1 cellular context compared by ENCODE assay signal in the genomic region with DNA sequence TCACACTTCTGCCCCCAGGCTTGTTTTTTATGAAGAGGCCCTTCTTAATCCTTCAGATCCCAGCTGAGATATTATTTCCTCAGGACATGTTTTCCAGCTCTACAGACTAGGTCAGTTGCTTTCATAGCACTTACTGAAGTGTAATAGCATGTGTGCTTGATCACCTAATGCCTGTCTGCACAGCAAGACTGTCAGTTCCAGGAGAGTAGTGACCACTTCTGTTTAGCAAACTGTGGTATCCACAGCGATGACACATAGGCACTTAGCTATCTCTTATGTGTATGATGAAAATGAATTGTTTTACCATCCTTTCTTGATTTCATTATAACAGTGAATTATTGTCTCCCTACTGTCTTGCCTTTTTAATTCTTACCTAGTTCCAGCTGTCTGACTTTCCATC.
TF ChIP-seq lines count a peak whose summit lies in the region.

No MANE protein-coding gene starts in this region.

TF ChIP-seq in K562, 482 proteins besides CTCF, POLR2A, EP300 and RAD21:
- TF ChIP-seq MTA1 (IDR thresholded peaks at IDR 0.05; ENCODE audit: borderline replicate concordance) = no peak
- no peak for TF ChIP-seq ZBTB7A (IDR thresholded peaks at IDR 0.05; ENCODE audit: borderline replicate concordance, control insufficient read depth, low read depth, low read length)
- TF ChIP-seq, protein P1, sequence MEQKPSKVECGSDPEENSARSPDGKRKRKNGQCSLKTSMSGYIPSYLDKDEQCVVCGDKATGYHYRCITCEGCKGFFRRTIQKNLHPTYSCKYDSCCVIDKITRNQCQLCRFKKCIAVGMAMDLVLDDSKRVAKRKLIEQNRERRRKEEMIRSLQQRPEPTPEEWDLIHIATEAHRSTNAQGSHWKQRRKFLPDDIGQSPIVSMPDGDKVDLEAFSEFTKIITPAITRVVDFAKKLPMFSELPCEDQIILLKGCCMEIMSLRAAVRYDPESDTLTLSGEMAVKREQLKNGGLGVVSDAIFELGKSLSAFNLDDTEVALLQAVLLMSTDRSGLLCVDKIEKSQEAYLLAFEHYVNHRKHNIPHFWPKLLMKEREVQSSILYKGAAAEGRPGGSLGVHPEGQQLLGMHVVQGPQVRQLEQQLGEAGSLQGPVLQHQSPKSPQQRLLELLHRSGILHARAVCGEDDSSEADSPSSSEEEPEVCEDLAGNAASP (IDR thresholded peaks at IDR 0.05) = no peak
- TF ChIP-seq FOXA1 (IDR thresholded peaks at IDR 0.05; ENCODE audit: borderline replicate concordance) = no peak
- TF ChIP-seq TCF7 (IDR thresholded peaks at IDR 0.05; ENCODE audit: borderline replicate concordance) = no peak
- TF ChIP-seq, protein P2, sequence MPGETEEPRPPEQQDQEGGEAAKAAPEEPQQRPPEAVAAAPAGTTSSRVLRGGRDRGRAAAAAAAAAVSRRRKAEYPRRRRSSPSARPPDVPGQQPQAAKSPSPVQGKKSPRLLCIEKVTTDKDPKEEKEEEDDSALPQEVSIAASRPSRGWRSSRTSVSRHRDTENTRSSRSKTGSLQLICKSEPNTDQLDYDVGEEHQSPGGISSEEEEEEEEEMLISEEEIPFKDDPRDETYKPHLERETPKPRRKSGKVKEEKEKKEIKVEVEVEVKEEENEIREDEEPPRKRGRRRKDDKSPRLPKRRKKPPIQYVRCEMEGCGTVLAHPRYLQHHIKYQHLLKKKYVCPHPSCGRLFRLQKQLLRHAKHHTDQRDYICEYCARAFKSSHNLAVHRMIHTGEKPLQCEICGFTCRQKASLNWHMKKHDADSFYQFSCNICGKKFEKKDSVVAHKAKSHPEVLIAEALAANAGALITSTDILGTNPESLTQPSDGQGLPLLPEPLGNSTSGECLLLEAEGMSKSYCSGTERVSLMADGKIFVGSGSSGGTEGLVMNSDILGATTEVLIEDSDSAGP (CRISPR knock-in tag; IDR thresholded peaks at IDR 0.05) = no peak
- TF ChIP-seq MYC (IDR thresholded peaks at IDR 0.05; ENCODE audit: low read depth, low read length) = no peak
- no peak for TF ChIP-seq MYC (CRISPR knock-in tag; IDR thresholded peaks at IDR 0.05; ENCODE audit: borderline replicate concordance, low read depth)
- no peak for TF ChIP-seq MXI1 (IDR thresholded peaks at IDR 0.05; ENCODE audit: low read depth, low read length)
